Comparison of ENCODE assay signal across 8 cellular contexts in genomic region chr5:122774861-122775712, GRCh38. TPM values are rescaled to one million over a fixed set of nuclear protein-coding genes. Genes with fewer than 3 reads are reported as not detected.
DNase-seq lines count a peak whose midpoint lies in the region; ATAC-seq and TF ChIP-seq lines count a peak whose summit lies in the region.

A gene with protein sequence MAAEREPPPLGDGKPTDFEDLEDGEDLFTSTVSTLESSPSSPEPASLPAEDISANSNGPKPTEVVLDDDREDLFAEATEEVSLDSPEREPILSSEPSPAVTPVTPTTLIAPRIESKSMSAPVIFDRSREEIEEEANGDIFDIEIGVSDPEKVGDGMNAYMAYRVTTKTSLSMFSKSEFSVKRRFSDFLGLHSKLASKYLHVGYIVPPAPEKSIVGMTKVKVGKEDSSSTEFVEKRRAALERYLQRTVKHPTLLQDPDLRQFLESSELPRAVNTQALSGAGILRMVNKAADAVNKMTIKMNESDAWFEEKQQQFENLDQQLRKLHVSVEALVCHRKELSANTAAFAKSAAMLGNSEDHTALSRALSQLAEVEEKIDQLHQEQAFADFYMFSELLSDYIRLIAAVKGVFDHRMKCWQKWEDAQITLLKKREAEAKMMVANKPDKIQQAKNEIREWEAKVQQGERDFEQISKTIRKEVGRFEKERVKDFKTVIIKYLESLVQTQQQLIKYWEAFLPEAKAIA (plus strand): TSS chr5:122775080. CDS start chr5:122775104, 24 bp downstream.

- BruUV-seq in PC-9 (replicated peaks; lab: Mats Ljungman, UMichigan), result no TSS peak

- H3K4me3 ChIP-seq in PC-9, result peak within 1 kb of the TSS; percentile 87
- peak within 1 kb of the TSS; percentile 90 to 95 for H3K4me3 ChIP-seq in mucosa of rectum (ENCODE audit: low read length in 2 of 2)

- peak; percentile 96 for DNase-seq in DMS 273 (lab: John Stamatoyannopoulos, UW; ENCODE audit: unreplicated experiment)
- DNase-seq in HUDEP-2 (lab: John Stamatoyannopoulos, UW; ENCODE audit: unreplicated experiment in 76 of 76), result peak in 74 of 76 experiments; percentile 10 to 93 (median 81)
- peak; percentile 65 to 88 for DNase-seq in PC-9
- DNase-seq in activated T-cell treated with anti-CD3 and anti-CD28 coated beads, Interleukin-2, amount 50 U/mL, for 1 hour, result peak; percentile 90
- DNase-seq in erythroblast (lab: John Stamatoyannopoulos, UW), result peak; percentile 94 to 96
- peak; percentile 95 for DNase-seq in stimulated activated CD8-positive, alpha-beta memory T cell treated with anti-CD3 and anti-CD28 coated beads, Interleukin-4, amount 100 ng/mL, for 48 hours

- no peaks in the 10 kb centered on the region for H3K27me3 ChIP-seq in PC-9 (ENCODE audit: insufficient read depth, low read depth)
- H3K27me3 ChIP-seq in mucosa of rectum (ENCODE audit: control insufficient read depth in 2 of 2, insufficient read depth in 2 of 2, low read length in 2 of 2), result no peaks in the 10 kb centered on the region

- intact Hi-C loops in PC-9 (cut with micrococcal nuclease; ENCODE audit: unreplicated experiment), result loop anchor here (1.0 to 10.0 kb wide), 5 partner anchors 24 to 262 kb away; partner anchors contain the start of genes PPIC and SNX24

- peaks cover 8% of the 10 kb centered on the region; the same call in 1 of the 2 replicates for H4K20me1 ChIP-seq in PC-9 (ENCODE audit: insufficient read depth)

- H3K4me2 ChIP-seq in PC-9, result peak within 1 kb of the TSS; percentile 95

- peak within 1 kb of the TSS; percentile 87 for H2AFZ ChIP-seq in PC-9

- POLR2A ChIA-PET in PC-9 (lab: Charles Lee; ENCODE audit: unreplicated experiment), result interaction anchor here (0.6 kb wide), 1 partner anchor 91 kb away, joined by 3 read pairs; no protein-coding TSS in a partner anchor

- H3K27ac ChIP-seq in PC-9, result no peak within 1 kb of the TSS
- peak within 1 kb of the TSS; percentile 80 to 82 for H3K27ac ChIP-seq in mucosa of rectum (ENCODE audit: low read depth in 2 of 2, low read length in 2 of 2)

- ATAC-seq in GM21381 (IDR thresholded peaks at IDR 0.05; ENCODE audit: unreplicated experiment), result peak; percentile 92

- H3K36me3 ChIP-seq in PC-9 (ENCODE audit: low read depth) (no peaks in the 10 kb centered on the region), mucosa of rectum (ENCODE audit: control insufficient read depth in 2 of 2, insufficient read depth in 2 of 2, low read length in 2 of 2) (no peaks in the 10 kb centered on the region)

- peaks cover 4% of the 10 kb centered on the region; the same call in 1 of the 2 replicates for H3F3A ChIP-seq in PC-9 (ENCODE audit: insufficient read depth, low read depth)

- TF ChIP-seq POLR2A in erythroblast (IDR thresholded peaks at IDR 0.05; ENCODE audit: low read length), result peak; percentile 61

- H3K79me2 ChIP-seq in PC-9 (ENCODE audit: low read depth), result peaks cover 36% of the 10 kb centered on the region

- no peak; the same call in 1 of the 2 replicates for TF ChIP-seq CTCF in PC-9 (conservative IDR thresholded peaks at IDR 0.05)

- peaks cover 19% of the 10 kb centered on the region for H3K4me1 ChIP-seq in PC-9 (replicated peaks; ENCODE audit: insufficient read depth)
- H3K4me1 ChIP-seq in mucosa of rectum (ENCODE audit: control insufficient read depth in 2 of 2, insufficient read depth in 2 of 2, low read length in 2 of 2), result peaks cover 2 to 11% of the 10 kb centered on the region in 2 donors

- H3K9me2 ChIP-seq in PC-9 (ENCODE audit: insufficient read depth), result no peaks in the 10 kb centered on the region

- H3K9ac ChIP-seq in mucosa of rectum (ENCODE audit: low read depth in 1 of 2, low read length in 2 of 2), result peak within 1 kb of the TSS; percentile 91 to 94

- CTCF ChIA-PET in PC-9 (lab: Charles Lee), result no interaction called here

- H3K9me3 ChIP-seq in PC-9 (ENCODE audit: insufficient read depth, low read depth) (no peaks in the 10 kb centered on the region), mucosa of rectum (ENCODE audit: control insufficient read depth in 2 of 2, low read length in 2 of 2) (no peaks in the 10 kb centered on the region)

RNA-seq across cellular contexts. Expression of the gene that starts here (rescaled TPM):
- 36.7 and 42.4 TPM in 2 replicates for total RNA-seq in PC-9 (2021)
